ENCODE assay signal across 24 cellular contexts in genomic region chr3:109033000-109033660, GRCh38.
"Had no signal": no experiment of that assay in that cellular context is flagged by ENCODE, and none has a peak within 500 bp of the region (broad histone marks: within the 10 kb centered on the region; RNA-seq: fewer than 3 reads in every experiment).

No MANE protein-coding gene starts in this region.

- H3K36me3 ChIP-seq: neutrophil, right lobe of liver, sigmoid colon, stomach, thoracic aorta, thyroid gland, tibial nerve, upper lobe of left lung, vagina had no signal

- DNase-seq: naive thymus-derived CD4-positive, alpha-beta T cell; natural killer cell; nucleus accumbens; posterior cingulate gyrus; psoas muscle; right cardiac atrium; right lobe of liver; sigmoid colon; small intestine; stimulated activated CD4-positive, alpha-beta T cell treated with anti-CD3 and anti-CD28 coated beads, Interleukin-15, amount 100 ng/mL, for 24 hours; stimulated activated CD4-positive, alpha-beta T cell treated with anti-CD3 and anti-CD28 coated beads, Interleukin-2, amount 100 ng/mL, for 24 hours; stimulated activated CD4-positive, alpha-beta T cell treated with anti-CD3 and anti-CD28 coated beads, Interleukin-2, amount 100 ng/mL, for 48 hours; stimulated activated CD4-positive, alpha-beta T cell treated with anti-CD3 and anti-CD28 coated beads, Interleukin-4, amount 100 ng/mL, for 24 hours; stimulated activated naive B cell treated with anti-CD40 and anti-IgM and Interleukin-4, amounts not matched to agents 10 μg/mL and 1 μg/mL and 100 μg/mL, for 72 hours; stimulated activated naive CD4-positive, alpha-beta T cell treated with Interleukin-2 at 50 U/mL for 16 hours; stomach; thyroid gland; trophoblast cell; upper lobe of left lung had no signal

- H3K4me3 ChIP-seq: psoas muscle, right lobe of liver, sigmoid colon, stomach, thoracic aorta, thyroid gland, tibial nerve, upper lobe of left lung, vagina had no signal

- H3K27ac ChIP-seq: neutrophil, parathyroid adenoma, psoas muscle, right lobe of liver, sigmoid colon, stomach, thoracic aorta, thyroid gland, tibial nerve, upper lobe of left lung, vagina had no signal

- H3K27me3 ChIP-seq: neutrophil, right lobe of liver, sigmoid colon, stomach, thyroid gland, tibial nerve, upper lobe of left lung, vagina had no signal

- H3K9me3 ChIP-seq: neutrophil, psoas muscle, right lobe of liver, sigmoid colon, stomach, thoracic aorta, thyroid gland, tibial nerve, upper lobe of left lung, vagina had no signal

- H3K9ac ChIP-seq: parathyroid adenoma had no signal

- H3K79me2 ChIP-seq: parathyroid adenoma had no signal

- H3K4me1 ChIP-seq: parathyroid adenoma, psoas muscle, sigmoid colon, stomach, thyroid gland, tibial nerve, upper lobe of left lung, vagina had no signal
